In the genomic region with DNA sequence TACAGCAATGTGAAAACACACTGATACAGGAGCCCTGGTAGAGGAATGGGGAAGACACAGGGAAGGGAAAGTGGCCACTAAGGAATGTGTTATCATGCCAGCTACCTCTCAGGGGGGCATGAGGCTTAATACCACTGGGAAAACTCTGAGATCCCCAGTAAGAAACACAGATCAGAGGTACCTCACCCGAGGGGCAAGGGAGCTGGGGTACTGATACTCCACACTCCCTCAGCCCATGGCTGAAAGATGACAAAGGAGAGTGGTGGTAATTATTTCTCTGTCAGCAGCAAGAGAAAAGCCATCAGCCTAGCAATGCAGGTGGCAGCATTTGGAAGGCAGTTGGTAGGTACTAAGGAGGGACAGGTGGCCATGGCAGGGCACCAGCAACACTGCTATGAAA, we compare ENCODE assay signal across 17 cellular contexts.
"Had no signal": no experiment of that assay in that cellular context is flagged by ENCODE, and none has a peak within 500 bp of the region (broad histone marks: within the 10 kb centered on the region; RNA-seq: fewer than 3 reads in every experiment).

No MANE protein-coding gene starts in this region.

- H2AFZ ChIP-seq: PC-9 had no signal

- H3K27me3 ChIP-seq: Peyer's patch, SJCRH30 had no signal

- H3K9me3 ChIP-seq: Peyer's patch, SJCRH30 had no signal

- H3K27ac ChIP-seq: PC-9, Peyer's patch, SJCRH30 had no signal

- H3K36me3 ChIP-seq: Peyer's patch, SJCRH30 had no signal

- H3K4me2 ChIP-seq: PC-9 had no signal

- DNase-seq: KBM-7, NCI-H1092, NCI-H1105 treated with DMSO at 0.1 percent for 48 hours, NCI-H1417 treated with DMSO at 0.1 percent for 48 hours, NCI-H187, NCI-H2029, NCI-H2081 treated with DMSO at 0.1 percent for 48 hours, NCI-H2227 treated with DMSO at 0.1 percent for 48 hours, NCI-H524, NCI-H526 treated with DMSO at 0.1 percent for 48 hours, NCI-H748 treated with DMSO at 0.1 percent for 48 hours, OCI-M1, PC-9, Peyer's patch, SHP77 treated with DMSO at 0.1 percent for 48 hours, SJCRH30, T-helper 1 cell had no signal

- H3K4me1 ChIP-seq: SJCRH30 had no signal

- H3K4me3 ChIP-seq: PC-9, Peyer's patch, SJCRH30 had no signal
